Comparison of ENCODE assay signal across 20 cellular contexts in genomic region chr6:120869397-120869796, GRCh38.
DNase-seq lines count a peak whose midpoint lies in the region; ATAC-seq, FAIRE-seq and TF ChIP-seq lines count a peak whose summit lies in the region.
"Had no signal": no experiment of that assay in that cellular context is flagged by ENCODE, and none has a peak within 500 bp of the region (broad histone marks: within the 10 kb centered on the region; RNA-seq: fewer than 3 reads in every experiment).

No MANE protein-coding gene starts in this region.

- no peak for TF ChIP-seq POLR2A in A549 (IDR thresholded peaks at IDR 0.05; ENCODE audit: low read length)

- H3K4me3 ChIP-seq in A549 (no peak overlapping the region), brain microvascular endothelial cell (ENCODE audit: low read depth, low read length) (no peak overlapping the region)
- H3K4me3 ChIP-seq: BLaER1 treated with 17β-estradiol and CSF1 and Interleukin-3, amounts not matched to agents 10 nM and 100 nM; mucosa of descending colon had no signal

- no peak for FAIRE-seq in A549 (lab: Jason Lieb, UNC)
- FAIRE-seq: A204.1 had no signal

- no peak for TF ChIP-seq RAD21 in A549 (conservative IDR thresholded peaks at IDR 0.05 in 1 of 2, IDR thresholded peaks at IDR 0.05 in 1 of 2)

- no peaks in the 10 kb centered on the region for H3K27me3 ChIP-seq in brain microvascular endothelial cell (replicated peaks)
- H3K27me3 ChIP-seq: BLaER1 treated with 17β-estradiol and CSF1 and Interleukin-3, amounts not matched to agents 10 nM and 100 nM had no signal

- no peak for ATAC-seq in A549
- no peak for ATAC-seq in GM21526 (IDR thresholded peaks at IDR 0.05; ENCODE audit: low FRiP score, unreplicated experiment)
- ATAC-seq: left cardiac atrium, mucosa of descending colon had no signal

- 35% methylated on average over 1 of the region's 1 CpG for WGBS in A549 (ENCODE audit: missing lambda C conversion rate)

- DNase-seq in A549 (ENCODE audit: low read depth in 1 of 2, low spot score in 1 of 2) = no peak
- DNase-seq in OCI-M1 (lab: John Stamatoyannopoulos, UW) = peak; percentile 47
- DNase-seq in brain microvascular endothelial cell = peak; percentile 5
- peak; percentile 42 for DNase-seq in iPS-NIHi7 (ENCODE audit: extremely low spot score)
- DNase-seq in NCI-H128 (lab: John Stamatoyannopoulos, UW; ENCODE audit: unreplicated experiment) = no peak
- no peak for DNase-seq in SHP77 treated with DMSO at 0.1 percent for 48 hours (lab: John Stamatoyannopoulos, UW)
- DNase-seq in DMS53 (lab: John Stamatoyannopoulos, UW) = no peak
- DNase-seq: activated CD4-positive, alpha-beta T cell treated with anti-CD3 and anti-CD28 coated beads, Interleukin-2, amount 50 U/mL, for 48 hours; activated gamma-delta T cell treated with Interleukin-2 at 50 U/mL for 16 hours; activated T-cell treated with anti-CD3 and anti-CD28 coated beads for 4 hours; amygdala; left cardiac atrium; mucosa of descending colon; NCI-H1694; stimulated activated CD4-positive, alpha-beta T cell treated with anti-CD3 and anti-CD28 coated beads, Interleukin-12 subunit alpha, Interleukin-12 subunit beta, amount 100 ng/mL, for 4 hours; substantia nigra; T-helper 1 cell had no signal

- no peak overlapping the region for H3K4me2 ChIP-seq in A549
- H3K4me2 ChIP-seq: BLaER1 treated with 17β-estradiol and CSF1 and Interleukin-3, amounts not matched to agents 10 nM and 100 nM had no signal

- in situ Hi-C loops in brain microvascular endothelial cell (cut with HindIII; ENCODE audit: low pct_ligation_motif_present, low sequenced_read_pairs) = no loop called here

- H3K27ac ChIP-seq in A549 = no peak overlapping the region
- no peak overlapping the region for H3K27ac ChIP-seq in brain microvascular endothelial cell
- H3K27ac ChIP-seq: BLaER1 treated with 17β-estradiol and CSF1 and Interleukin-3, amounts not matched to agents 10 nM and 100 nM had no signal

- H3K4me1 ChIP-seq in A549 = no peaks in the 10 kb centered on the region
- H3K4me1 ChIP-seq: BLaER1 treated with 17β-estradiol and CSF1 and Interleukin-3, amounts not matched to agents 10 nM and 100 nM had no signal

- no peaks in the 10 kb centered on the region for H3K9me3 ChIP-seq in A549
- H3K9me3 ChIP-seq: BLaER1 treated with 17β-estradiol and CSF1 and Interleukin-3, amounts not matched to agents 10 nM and 100 nM; mucosa of descending colon had no signal

- CTCF ChIA-PET in A549 (lab: Yijun Ruan, JAX) = no interaction called here

- H3K36me3 ChIP-seq in brain microvascular endothelial cell (replicated peaks) = no peaks in the 10 kb centered on the region
- H3K36me3 ChIP-seq: BLaER1 treated with 17β-estradiol and CSF1 and Interleukin-3, amounts not matched to agents 10 nM and 100 nM had no signal

- POLR2A ChIA-PET in A549 (lab: Yijun Ruan, JAX) = no interaction called here

- TF ChIP-seq CTCF in A549 (IDR thresholded peaks at IDR 0.05) (no peak), brain microvascular endothelial cell (IDR thresholded peaks at IDR 0.05; ENCODE audit: low read depth, low read length, missing control alignments) (no peak)

- no peak for TF ChIP-seq EP300 in A549 (IDR thresholded peaks at IDR 0.05)

TF ChIP-seq in A549, 52 proteins besides CTCF, POLR2A, EP300 and RAD21:
- TF ChIP-seq REST (IDR thresholded peaks at IDR 0.05) (peak; percentile 71; the same call in 1 of the 2 replicates), GATA3 (IDR thresholded peaks at IDR 0.05; ENCODE audit: borderline replicate concordance) (no peak)
TF ChIP-seq in A549: peak in this region for 1.

Comparison
In these comparisons a context has a peak if more than half of its experiments do, and no peak if none do; other contexts are left out.
1. DNase-seq: peak in OCI-M1 (single experiment), brain microvascular endothelial cell (single experiment) and iPS-NIHi7 (single experiment); none in A549 (0 of 2), NCI-H128 (single experiment), SHP77 treated with DMSO at 0.1 percent for 48 hours (single experiment) and DMS53 (single experiment).